Comparison of ENCODE assay signal across 1 cellular context in genomic region chr18:10613226-10613625, GRCh38.
TF ChIP-seq lines count a peak whose summit lies in the region.

No MANE protein-coding gene starts in this region.

TF ChIP-seq in HepG2, 621 proteins besides CTCF, POLR2A, EP300 and RAD21:
- TF ChIP-seq MAFK (conservative IDR thresholded peaks at IDR 0.05 in 1 of 2, IDR thresholded peaks at IDR 0.05 in 1 of 2; ENCODE audit: low read length in 2 of 2) (peak in 1 of 2 experiments; percentile 55; a peak in 3 of 4 replicates), MAFF (IDR thresholded peaks at IDR 0.05; ENCODE audit: low read depth, low read length) (peak; percentile 72)
TF ChIP-seq in HepG2: peak in this region for 2; not testable (repeated sequence) for 619.
